34 cellular contexts compared by ENCODE assay signal in the genomic region with DNA sequence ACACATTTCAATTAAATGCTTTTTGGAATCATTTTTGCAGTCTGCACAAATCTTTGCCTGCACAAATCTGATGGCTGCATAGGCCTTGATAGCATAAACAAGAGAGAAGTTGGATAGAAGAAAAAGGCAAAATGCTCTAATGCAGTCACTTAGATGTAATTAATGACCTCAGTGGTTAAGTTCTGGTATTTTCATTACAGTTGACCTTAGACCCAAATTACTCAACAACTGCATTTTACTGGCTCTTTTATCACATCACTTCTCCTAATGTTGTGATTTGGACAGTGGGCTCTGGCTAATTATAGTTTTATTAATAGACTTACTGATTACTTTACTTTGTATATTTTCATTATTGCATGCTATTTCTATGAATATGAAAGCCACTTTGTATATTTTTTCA.
"Had no signal": no experiment of that assay in that cellular context is flagged by ENCODE, and none has a peak within 500 bp of the region (broad histone marks: within the 10 kb centered on the region; RNA-seq: fewer than 3 reads in every experiment).

No MANE protein-coding gene starts in this region.

- H3K27me3 Mint-ChIP-seq: progenitor cell of endocrine pancreas had no signal

- DNase-seq: activated CD4-positive, alpha-beta T cell treated with anti-CD3 and anti-CD28 coated beads for 48 hours; activated CD4-positive, alpha-beta T cell treated with anti-CD3 and anti-CD28 coated beads, Interleukin-2, amount 50 U/mL, for 48 hours; activated CD8-positive, alpha-beta memory T cell treated with anti-CD3 and anti-CD28 coated beads for 24 hours; activated effector memory CD4-positive, alpha-beta T cell treated with anti-CD3 and anti-CD28 coated beads, Interleukin-2, amount 50 U/mL, for 16 hours; activated naive CD4-positive, alpha-beta T cell treated with anti-CD3 and anti-CD28 coated beads, Interleukin-2, amount 50 U/mL, for 16 hours; amygdala; body of pancreas; dermis blood vessel endothelial cell; effector CD8-positive, alpha-beta T cell; esophagus squamous epithelium; left cardiac atrium; midbrain; naive thymus-derived CD4-positive, alpha-beta T cell; ovary; retina; sigmoid colon; small intestine; stimulated activated CD4-positive, alpha-beta T cell treated with anti-CD3 and anti-CD28 coated beads, Interleukin-1b, Interleukin-23, amount 100 ng/mL, for 48 hours; stimulated activated CD4-positive, alpha-beta T cell treated with anti-CD3 and anti-CD28 coated beads, Interleukin-4, amount 100 ng/mL, for 4 hours; stimulated activated naive B cell treated with anti-CD40 and anti-IgM and Interleukin-4, amounts not matched to agents 10 μg/mL and 1 μg/mL and 100 μg/mL, for 72 hours; stomach; T-helper 9 cell; tibial artery; upper lobe of right lung had no signal

- H3K4me3 Mint-ChIP-seq: naive thymus-derived CD4-positive, alpha-beta T cell; stimulated activated naive B cell treated with anti-CD40 and anti-IgM and Interleukin-4, amounts not matched to agents 10 μg/mL and 1 μg/mL and 100 μg/mL, for 72 hours; T-helper 1 cell treated with Interleukin-12 subunit alpha and Interleukin-12 subunit beta and Interleukin-4 antibody, amounts not matched to agents 30 μg/mL and 1 μg/mL, for 36 hours had no signal

- H3K27ac Mint-ChIP-seq: naive thymus-derived CD4-positive, alpha-beta T cell; progenitor cell of endocrine pancreas; stimulated activated naive B cell treated with anti-CD40 and anti-IgM and Interleukin-4, amounts not matched to agents 10 μg/mL and 1 μg/mL and 100 μg/mL, for 72 hours; T-helper 1 cell treated with Interleukin-12 subunit alpha and Interleukin-12 subunit beta and Interleukin-4 antibody, amounts not matched to agents 30 μg/mL and 1 μg/mL, for 36 hours had no signal

- H3K9me3 Mint-ChIP-seq: naive thymus-derived CD4-positive, alpha-beta T cell; stimulated activated naive B cell treated with anti-CD40 and anti-IgM and Interleukin-4, amounts not matched to agents 10 μg/mL and 1 μg/mL and 100 μg/mL, for 72 hours; T-helper 1 cell treated with Interleukin-12 subunit alpha and Interleukin-12 subunit beta and Interleukin-4 antibody, amounts not matched to agents 30 μg/mL and 1 μg/mL, for 36 hours had no signal

- H3K27ac ChIP-seq: body of pancreas, epithelial cell of prostate, esophagus squamous epithelium, sigmoid colon, stomach, suprapubic skin, tibial artery, upper lobe of right lung, VCaP had no signal

- H3K9me3 ChIP-seq: body of pancreas, esophagus squamous epithelium, ovary, sigmoid colon, stomach, suprapubic skin, tibial artery, upper lobe of right lung had no signal

- H3K36me3 Mint-ChIP-seq: stimulated activated naive B cell treated with anti-CD40 and anti-IgM and Interleukin-4, amounts not matched to agents 10 μg/mL and 1 μg/mL and 100 μg/mL, for 72 hours had no signal

- H3K4me1 ChIP-seq: body of pancreas, esophagus squamous epithelium, sigmoid colon, stomach, suprapubic skin, upper lobe of right lung had no signal

- FAIRE-seq: colon, endometrium, frontal cortex, islet of Langerhans, small intestine, TTC549 had no signal

- H3K4me3 ChIP-seq: body of pancreas, esophagus squamous epithelium, ovary, sigmoid colon, stomach, suprapubic skin, tibial artery, upper lobe of right lung had no signal

- H3K36me3 ChIP-seq: esophagus squamous epithelium, ovary, sigmoid colon, stomach, suprapubic skin, upper lobe of right lung had no signal

- ATAC-seq: body of pancreas; left cardiac atrium; naive thymus-derived CD4-positive, alpha-beta T cell; stimulated activated naive B cell treated with anti-CD40 and anti-IgM and Interleukin-4, amounts not matched to agents 10 μg/mL and 1 μg/mL and 100 μg/mL, for 72 hours; upper lobe of right lung had no signal

- H3K27me3 ChIP-seq: body of pancreas, esophagus squamous epithelium, ovary, suprapubic skin, tibial artery had no signal
